ENCODE assay signal across 21 cellular contexts in genomic region chr10:111821876-111822275, GRCh38.
"Had no signal": no experiment of that assay in that cellular context is flagged by ENCODE, and none has a peak within 500 bp of the region (broad histone marks: within the 10 kb centered on the region; RNA-seq: fewer than 3 reads in every experiment).

No MANE protein-coding gene starts in this region.

- H3K27me3 ChIP-seq: adrenal gland, neural progenitor cell, vagina had no signal

- H3K9me3 ChIP-seq: adrenal gland, vagina had no signal

- H3K4me1 ChIP-seq: adrenal gland, neural progenitor cell, vagina had no signal

- H3K4me3 ChIP-seq: adrenal gland, neural progenitor cell, skin epidermis, vagina had no signal

- DNase-seq: activated B cell treated with CpG ODN at 0.5 μM for 24 hours; activated CD4-positive, alpha-beta T cell treated with anti-CD3 and anti-CD28 coated beads for 36 hours; activated CD4-positive, alpha-beta T cell treated with anti-CD3 and anti-CD28 coated beads, Interleukin-2, amount 50 U/mL, for 4 hours; activated CD8-positive, alpha-beta memory T cell treated with anti-CD3 and anti-CD28 coated beads for 24 hours; activated CD8-positive, alpha-beta memory T cell treated with anti-CD3 and anti-CD28 coated beads, Interleukin-2, amount 50 U/mL, for 4 hours; activated T-cell treated with anti-CD3 and anti-CD28 coated beads, Interleukin-2, amount 50 U/mL, for 24 hours; adrenal gland; effector CD8-positive, alpha-beta T cell; erythroblast; foreskin melanocyte; glutamatergic neuron; left ventricle myocardium superior; mammary epithelial cell; naive B cell; stimulated activated CD4-positive, alpha-beta T cell treated with anti-CD3 and anti-CD28 coated beads, Interleukin-1b, Interleukin-23, amount 100 ng/mL, for 48 hours; stimulated activated naive CD8-positive, alpha-beta T cell treated with anti-CD3 and anti-CD28 coated beads, Interleukin-15, amount 100 ng/mL, for 72 hours; T-helper 9 cell had no signal

- H3K27ac ChIP-seq: adrenal gland, neural progenitor cell, skin epidermis, vagina had no signal

- ATAC-seq: activated CD4-positive, alpha-beta T cell treated with anti-CD3 and anti-CD28 coated beads for 36 hours; activated T-helper 17 cell treated with anti-CD3 and anti-CD28 coated beads, Interleukin-2, amount 50 U/mL, for 72 hours; left ventricle myocardium superior; stimulated activated naive CD8-positive, alpha-beta T cell treated with anti-CD3 and anti-CD28 coated beads, Interleukin-15, amount 100 ng/mL, for 72 hours had no signal

- H3K36me3 ChIP-seq: adrenal gland, neural progenitor cell, vagina had no signal
